1 cellular context compared by ENCODE assay signal in genomic region chr14:21215130-21215878, GRCh38.
TF ChIP-seq lines count a peak whose summit lies in the region.

No MANE protein-coding gene starts in this region.

TF ChIP-seq in GM23338, 12 proteins besides CTCF, POLR2A, EP300 and RAD21 (continued from another document):
- TF ChIP-seq ZNF462 (CRISPR knock-in tag; IDR thresholded peaks at IDR 0.05): no peak
- no peak for TF ChIP-seq CREB1 (CRISPR knock-in tag; IDR thresholded peaks at IDR 0.05; ENCODE audit: low read depth)
- no peak for TF ChIP-seq EZH2 (IDR thresholded peaks at IDR 0.05; ENCODE audit: low read depth, unreplicated experiment)
- no peak for TF ChIP-seq NANOG (IDR thresholded peaks at IDR 0.05; ENCODE audit: borderline replicate concordance)
